Comparison of ENCODE assay signal across 11 cellular contexts in genomic region chr2:68388772-68389171, GRCh38. TPM values are rescaled to one million over a fixed set of nuclear protein-coding genes. Genes with fewer than 3 reads are reported as not detected.
DNase-seq lines count a peak whose midpoint lies in the region; ATAC-seq, FAIRE-seq and TF ChIP-seq lines count a peak whose summit lies in the region.
"Had no signal": no experiment of that assay in that cellular context is flagged by ENCODE, and none has a peak within 500 bp of the region (broad histone marks: within the 10 kb centered on the region; RNA-seq: fewer than 3 reads in every experiment).

No MANE protein-coding gene starts in this region.

- POLR2A ChIA-PET in WTC11 (lab: Charles Lee) = no interaction called here

- no peak for FAIRE-seq in D721Med (lab: Jason Lieb, UNC)

- DNase-seq in activated T-cell treated with anti-CD3 and anti-CD28 coated beads, Interleukin-2, amount 50 U/mL, for 4 hours = no peak
- no peak for DNase-seq in activated T-cell treated with anti-CD3 and anti-CD28 coated beads, Interleukin-2, amount 50 U/mL, for 1 hour
- peak; percentile 41 for DNase-seq in stimulated activated naive B cell treated with anti-CD40 and anti-IgM and Interleukin-4, amounts not matched to agents 10 μg/mL and 1 μg/mL and 100 μg/mL, for 72 hours
- no peak for DNase-seq in stimulated activated CD4-positive, alpha-beta T cell treated with anti-CD3 and anti-CD28 coated beads, Interleukin-2, amount 100 ng/mL, for 48 hours
- DNase-seq in D721Med (ENCODE audit: insufficient read length, low spot score) (no peak), WTC11 (ENCODE audit: low spot score) (no peak)
- DNase-seq: GF-D8, mammary epithelial cell, PC-9 had no signal

- peak overlapping the region; percentile 93 for H3K27ac Mint-ChIP-seq in activated T-helper 17 cell treated with anti-CD3 and anti-CD28 coated beads, Interleukin-2, amount 50 U/mL, for 72 hours
- H3K27ac Mint-ChIP-seq in stimulated activated naive B cell treated with anti-CD40 and anti-IgM and Interleukin-4, amounts not matched to agents 10 μg/mL and 1 μg/mL and 100 μg/mL, for 72 hours = peak overlapping the region; percentile 90
- no peak overlapping the region for H3K27ac Mint-ChIP-seq in WTC11

- H3K9me3 Mint-ChIP-seq in activated T-cell treated with anti-CD3 and anti-CD28 coated beads, Interleukin-2, amount 50 U/mL, for 4 hours = no peaks in the 10 kb centered on the region
- no peaks in the 10 kb centered on the region for H3K9me3 Mint-ChIP-seq in activated T-helper 17 cell treated with anti-CD3 and anti-CD28 coated beads, Interleukin-2, amount 50 U/mL, for 72 hours
- H3K9me3 Mint-ChIP-seq in stimulated activated naive B cell treated with anti-CD40 and anti-IgM and Interleukin-4, amounts not matched to agents 10 μg/mL and 1 μg/mL and 100 μg/mL, for 72 hours = peaks cover 0 to 6% of the 10 kb centered on the region in 2 donors
- H3K9me3 Mint-ChIP-seq in WTC11 = no peaks in the 10 kb centered on the region

- CTCF ChIA-PET in WTC11 (lab: Charles Lee) = interaction anchor here (1.3 kb wide), 1 partner anchor 29 kb away, joined by 4 read pairs; no protein-coding TSS in a partner anchor

- H3K27me3 Mint-ChIP-seq in activated T-cell treated with anti-CD3 and anti-CD28 coated beads, Interleukin-2, amount 50 U/mL, for 4 hours (ENCODE audit: low read depth) = no peaks in the 10 kb centered on the region
- H3K27me3 Mint-ChIP-seq in activated T-helper 17 cell treated with anti-CD3 and anti-CD28 coated beads, Interleukin-2, amount 50 U/mL, for 72 hours = peaks cover 6% of the 10 kb centered on the region
- H3K27me3 Mint-ChIP-seq in stimulated activated naive B cell treated with anti-CD40 and anti-IgM and Interleukin-4, amounts not matched to agents 10 μg/mL and 1 μg/mL and 100 μg/mL, for 72 hours = no peaks in the 10 kb centered on the region
- H3K27me3 Mint-ChIP-seq in WTC11 (ENCODE audit: low read depth) = peaks cover 18% of the 10 kb centered on the region

- peaks cover 8% of the 10 kb centered on the region for H3K36me3 Mint-ChIP-seq in activated T-cell treated with anti-CD3 and anti-CD28 coated beads, Interleukin-2, amount 50 U/mL, for 4 hours (ENCODE audit: insufficient read depth)
- H3K36me3 Mint-ChIP-seq in activated T-helper 17 cell treated with anti-CD3 and anti-CD28 coated beads, Interleukin-2, amount 50 U/mL, for 72 hours (ENCODE audit: low read depth) = no peaks in the 10 kb centered on the region
- peaks cover 40 to 68% of the 10 kb centered on the region in 2 donors for H3K36me3 Mint-ChIP-seq in stimulated activated naive B cell treated with anti-CD40 and anti-IgM and Interleukin-4, amounts not matched to agents 10 μg/mL and 1 μg/mL and 100 μg/mL, for 72 hours
- H3K36me3 Mint-ChIP-seq in WTC11 = no peaks in the 10 kb centered on the region

- ATAC-seq in activated T-cell treated with anti-CD3 and anti-CD28 coated beads, Interleukin-2, amount 50 U/mL, for 4 hours = no peak
- ATAC-seq in HG02870 (IDR thresholded peaks at IDR 0.05; ENCODE audit: unreplicated experiment) (peak; percentile 31), WTC11 (no peak)
- ATAC-seq in activated T-helper 17 cell treated with anti-CD3 and anti-CD28 coated beads, Interleukin-2, amount 50 U/mL, for 72 hours (replicated peaks) = peak; percentile 31
- peak; percentile 68 to 69 for ATAC-seq in stimulated activated naive B cell treated with anti-CD40 and anti-IgM and Interleukin-4, amounts not matched to agents 10 μg/mL and 1 μg/mL and 100 μg/mL, for 72 hours (replicated peaks)

- TF ChIP-seq CTCF in D721Med (IDR thresholded peaks at IDR 0.05; ENCODE audit: insufficient read depth, missing control alignments) (no peak), WTC11 (IDR thresholded peaks at IDR 0.05) (no peak)

- peaks cover 59% of the 10 kb centered on the region for H3K4me1 Mint-ChIP-seq in activated T-cell treated with anti-CD3 and anti-CD28 coated beads, Interleukin-2, amount 50 U/mL, for 4 hours (ENCODE audit: low read depth)
- H3K4me1 Mint-ChIP-seq in activated T-helper 17 cell treated with anti-CD3 and anti-CD28 coated beads, Interleukin-2, amount 50 U/mL, for 72 hours = peaks cover 38% of the 10 kb centered on the region
- peaks cover 57 to 84% of the 10 kb centered on the region in 2 donors for H3K4me1 Mint-ChIP-seq in stimulated activated naive B cell treated with anti-CD40 and anti-IgM and Interleukin-4, amounts not matched to agents 10 μg/mL and 1 μg/mL and 100 μg/mL, for 72 hours
- peaks cover 3% of the 10 kb centered on the region; the same call in 1 of the 2 replicates for H3K4me1 Mint-ChIP-seq in WTC11

- peak overlapping the region; percentile 73 for H3K4me3 Mint-ChIP-seq in activated T-cell treated with anti-CD3 and anti-CD28 coated beads, Interleukin-2, amount 50 U/mL, for 4 hours
- H3K4me3 Mint-ChIP-seq in activated T-helper 17 cell treated with anti-CD3 and anti-CD28 coated beads, Interleukin-2, amount 50 U/mL, for 72 hours = peak overlapping the region; percentile 76
- H3K4me3 Mint-ChIP-seq in stimulated activated naive B cell treated with anti-CD40 and anti-IgM and Interleukin-4, amounts not matched to agents 10 μg/mL and 1 μg/mL and 100 μg/mL, for 72 hours = peak overlapping the region; percentile 51 to 57
- no peak overlapping the region for H3K4me3 Mint-ChIP-seq in WTC11

TF ChIP-seq in WTC11, 78 proteins besides CTCF, POLR2A, EP300 and RAD21:
- no peak for TF ChIP-seq OVOL2 (CRISPR knock-in tag; IDR thresholded peaks at IDR 0.05; ENCODE audit: borderline replicate concordance)
- no peak for TF ChIP-seq ATF6 (CRISPR knock-in tag; IDR thresholded peaks at IDR 0.05)
- TF ChIP-seq ATF1 (CRISPR knock-in tag; IDR thresholded peaks at IDR 0.05) = no peak

RNA-seq across cellular contexts. Expression of gene PLEK, which starts 23.7 kb away (rescaled TPM):
- 1 to 10 TPM; 2.6 to 7.8 (median 7.8) TPM for total RNA-seq in activated T-cell treated with anti-CD3 and anti-CD28 coated beads, Interleukin-2, amount 50 U/mL, for 4 hours
- 1 to 10 TPM; 1.0 to 2.7 TPM for total RNA-seq in activated T-helper 17 cell treated with anti-CD3 and anti-CD28 coated beads, Interleukin-2, amount 50 U/mL, for 72 hours
- 0.26 to 0.46 TPM (median 0.37 TPM) in 3 replicates for total RNA-seq in WTC11 (2021)
- total RNA-seq: PC-9 had no signal

Comparison
In these comparisons a context has a peak if more than half of its experiments do, and no peak if none do; other contexts are left out.
1. ATAC-seq: peak in HG02870 (single experiment), activated T-helper 17 cell treated with anti-CD3 and anti-CD28 coated beads, Interleukin-2, amount 50 U/mL, for 72 hours (single experiment) and stimulated activated naive B cell treated with anti-CD40 and anti-IgM and Interleukin-4, amounts not matched to agents 10 μg/mL and 1 μg/mL and 100 μg/mL, for 72 hours (2 of 2); none in activated T-cell treated with anti-CD3 and anti-CD28 coated beads, Interleukin-2, amount 50 U/mL, for 4 hours (0 of 2) and WTC11 (single experiment).